In the genomic region with DNA sequence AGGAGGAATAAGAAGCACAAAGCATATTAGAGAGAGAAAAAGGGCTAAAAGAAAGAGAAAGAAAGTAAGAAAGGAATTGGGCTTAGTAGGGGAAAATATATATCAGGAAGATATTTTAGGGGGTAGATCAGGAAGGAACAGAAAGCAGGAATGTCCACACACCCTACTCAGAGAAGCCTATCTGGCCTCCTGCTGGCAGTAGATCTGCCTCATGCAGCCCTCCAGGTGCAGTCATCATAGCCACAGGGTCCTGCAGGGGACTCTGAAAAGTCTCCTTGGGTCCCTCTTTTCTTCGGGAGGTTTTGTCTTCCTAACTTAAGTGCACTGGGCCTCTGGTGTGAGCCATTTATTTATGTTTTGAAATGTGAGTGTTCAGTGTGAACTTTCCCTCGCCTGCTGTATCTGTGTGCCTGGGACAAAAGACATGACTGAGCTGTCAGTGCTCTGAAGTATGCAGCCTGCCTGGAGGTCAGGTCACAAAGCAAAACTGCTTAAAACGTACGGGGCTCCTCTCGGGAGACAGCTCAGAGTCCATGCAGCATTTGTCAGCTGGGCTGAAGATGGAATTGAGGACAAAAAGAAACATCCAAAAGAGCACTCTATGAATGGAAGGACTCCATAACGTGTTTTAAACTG, we compare ENCODE assay signal across 14 cellular contexts.
"Had no signal": no experiment of that assay in that cellular context is flagged by ENCODE, and none has a peak within 500 bp of the region (broad histone marks: within the 10 kb centered on the region; RNA-seq: fewer than 3 reads in every experiment).

No MANE protein-coding gene starts in this region.

- H3K4me3 Mint-ChIP-seq: activated CD4-positive, alpha-beta memory T cell treated with anti-CD3 and anti-CD28 coated beads for 36 hours; activated naive CD8-positive, alpha-beta T cell treated with anti-CD3 and anti-CD28 coated beads for 36 hours; naive thymus-derived CD4-positive, alpha-beta T cell had no signal

- H3K4me3 ChIP-seq: esophagus squamous epithelium, lower lobe of right lung, psoas muscle, thyroid gland, uterus had no signal

- H3K4me1 ChIP-seq: lower lobe of right lung, thyroid gland, uterus had no signal

- H3K27ac ChIP-seq: lower lobe of right lung, psoas muscle, thyroid gland, uterus had no signal

- DNase-seq: activated CD4-positive, alpha-beta memory T cell treated with anti-CD3 and anti-CD28 coated beads for 36 hours; activated CD4-positive, CD25-positive, alpha-beta regulatory T cell treated with anti-CD3 and anti-CD28 coated beads, Interleukin-2, amount 50 U/mL, for 72 hours; activated gamma-delta T cell; activated naive CD8-positive, alpha-beta T cell treated with anti-CD3 and anti-CD28 coated beads for 36 hours; activated T-cell treated with anti-CD3 and anti-CD28 coated beads, Interleukin-2, amount 50 U/mL, for 48 hours; anterior cingulate cortex; esophagus squamous epithelium; foreskin fibroblast; lower lobe of right lung; naive thymus-derived CD4-positive, alpha-beta T cell; psoas muscle; stimulated activated CD4-positive, alpha-beta T cell treated with anti-CD3 and anti-CD28 coated beads, Interleukin-4, amount 100 ng/mL, for 1 hour; thyroid gland; uterus had no signal

- ATAC-seq: lower lobe of right lung; naive thymus-derived CD4-positive, alpha-beta T cell; psoas muscle had no signal

- H3K9me3 Mint-ChIP-seq: activated CD4-positive, alpha-beta memory T cell treated with anti-CD3 and anti-CD28 coated beads for 36 hours; activated naive CD8-positive, alpha-beta T cell treated with anti-CD3 and anti-CD28 coated beads for 36 hours had no signal

- H3K36me3 ChIP-seq: esophagus squamous epithelium, lower lobe of right lung, thyroid gland, uterus had no signal

- H3K9me3 ChIP-seq: esophagus squamous epithelium, lower lobe of right lung, psoas muscle, thyroid gland, uterus had no signal

- H3K36me3 Mint-ChIP-seq: activated CD4-positive, alpha-beta memory T cell treated with anti-CD3 and anti-CD28 coated beads for 36 hours; activated naive CD8-positive, alpha-beta T cell treated with anti-CD3 and anti-CD28 coated beads for 36 hours; naive thymus-derived CD4-positive, alpha-beta T cell had no signal

- H3K27ac Mint-ChIP-seq: activated CD4-positive, alpha-beta memory T cell treated with anti-CD3 and anti-CD28 coated beads for 36 hours; activated naive CD8-positive, alpha-beta T cell treated with anti-CD3 and anti-CD28 coated beads for 36 hours; naive thymus-derived CD4-positive, alpha-beta T cell had no signal

- H3K27me3 ChIP-seq: esophagus squamous epithelium, thyroid gland, uterus had no signal

- H3K27me3 Mint-ChIP-seq: activated CD4-positive, alpha-beta memory T cell treated with anti-CD3 and anti-CD28 coated beads for 36 hours had no signal

- H3K4me1 Mint-ChIP-seq: activated naive CD8-positive, alpha-beta T cell treated with anti-CD3 and anti-CD28 coated beads for 36 hours; naive thymus-derived CD4-positive, alpha-beta T cell had no signal
